In genomic region chr19:39645800-39646411, GRCh38 we compare ENCODE assay signal across 11 cellular contexts. TPM values are rescaled to one million over a fixed set of nuclear protein-coding genes. Genes with fewer than 3 reads are reported as not detected.
DNase-seq lines count a peak whose midpoint lies in the region; ATAC-seq and TF ChIP-seq lines count a peak whose summit lies in the region.
"Had no signal": no experiment of that assay in that cellular context is flagged by ENCODE, and none has a peak within 500 bp of the region (broad histone marks: within the 10 kb centered on the region; RNA-seq: fewer than 3 reads in every experiment).

No MANE protein-coding gene starts in this region.

- H3K36me3 ChIP-seq in A673 (ENCODE audit: insufficient read depth, low read length, poor library complexity, severe bottlenecking) (no peaks in the 10 kb centered on the region), tibial nerve (no peaks in the 10 kb centered on the region)

- TF ChIP-seq CTCF in A673 (conservative IDR thresholded peaks at IDR 0.05; ENCODE audit: low read depth, low read length), result no peak
- no peak for TF ChIP-seq CTCF in HFFc6 (IDR thresholded peaks at IDR 0.05)
- no peak for TF ChIP-seq CTCF in tibial nerve (IDR thresholded peaks at IDR 0.05)
- TF ChIP-seq CTCF in RWPE1 (conservative IDR thresholded peaks at IDR 0.05; ENCODE audit: low read depth), result no peak

- H3K27ac ChIP-seq in A673 (ENCODE audit: low read depth, low read length, poor library complexity, severe bottlenecking) (no peak overlapping the region), tibial nerve (no peak overlapping the region), RWPE1 (no peak overlapping the region)
- H3K27ac ChIP-seq: HL-60 had no signal

- no peak overlapping the region for H3K4me3 Mint-ChIP-seq in HFFc6
- H3K4me3 Mint-ChIP-seq: CD4-positive, alpha-beta T cell had no signal

- CTCF ChIA-PET in A673 (lab: Charles Lee) (no interaction called here), RWPE1 (lab: Yijun Ruan, JAX) (interaction anchor here (0.5 to 0.6 kb wide), 2 partner anchors 146 to 258 kb away, joined by 3 read pairs; no protein-coding TSS in a partner anchor)

- H3K9me3 Mint-ChIP-seq in HFFc6, result peaks cover 4% of the 10 kb centered on the region; the same call in 1 of the 2 replicates
- H3K9me3 Mint-ChIP-seq: CD4-positive, alpha-beta T cell had no signal

- TF ChIP-seq EP300 in tibial nerve (IDR thresholded peaks at IDR 0.05), result no peak

- ATAC-seq in GM18868 (IDR thresholded peaks at IDR 0.05; ENCODE audit: unreplicated experiment), result no peak

- no TSS peak for BruUV-seq in A673 (replicated peaks; lab: Mats Ljungman, UMichigan)

- H3K4me1 Mint-ChIP-seq in HFFc6 (ENCODE audit: low read depth), result no peaks in the 10 kb centered on the region

- H3K27me3 ChIP-seq in A673 (replicated peaks; ENCODE audit: insufficient read depth, low read depth, low read length, poor library complexity), result peaks cover 18% of the 10 kb centered on the region
- H3K27me3 ChIP-seq in tibial nerve, result no peaks in the 10 kb centered on the region

- POLR2A ChIA-PET in A673 (lab: Charles Lee; ENCODE audit: low non-redundant PET) (no interaction called here), RWPE1 (lab: Yijun Ruan, JAX; ENCODE audit: low non-redundant PET) (no interaction called here)

- WGBS in tibial nerve, 2 donors, result 26 to 27% methylated on average over 6 of the region's 6 CpGs

- DNase-seq in A673 (ENCODE audit: low spot score) (peak; percentile 48), HFFc6 (peak; percentile 9), glomerular visceral epithelial cell (ENCODE audit: extremely low spot score) (peak; percentile 9), HPDE6-E6E7 (ENCODE audit: extremely low spot score) (no peak), tibial nerve (ENCODE audit: low spot score in 2 of 2) (no peak), RWPE1 (ENCODE audit: low spot score) (no peak)
- DNase-seq in activated CD4-positive, alpha-beta T cell treated with anti-CD3 and anti-CD28 coated beads, Interleukin-2, amount 50 U/mL, for 1 hour, result peak; percentile 4

- H3K9me3 ChIP-seq in A673 (ENCODE audit: low read depth, low read length, poor library complexity, severe bottlenecking), result no peaks in the 10 kb centered on the region
- H3K9me3 ChIP-seq in tibial nerve, result no peaks in the 10 kb centered on the region

- H3K4me3 ChIP-seq in A673 (ENCODE audit: low read depth, low read length, poor library complexity, severe bottlenecking) (no peak overlapping the region), tibial nerve (no peak overlapping the region)

- TF ChIP-seq POLR2A in tibial nerve (IDR thresholded peaks at IDR 0.05), result no peak

- H3K4me1 ChIP-seq in A673 (ENCODE audit: insufficient read depth, low read length, poor library complexity, severe bottlenecking) (no peaks in the 10 kb centered on the region), tibial nerve (no peaks in the 10 kb centered on the region)

- H3K27me3 Mint-ChIP-seq in HFFc6 (ENCODE audit: insufficient read depth), result no peaks in the 10 kb centered on the region; the same call in 1 of the 2 replicates

- H3K36me3 Mint-ChIP-seq in HFFc6 (ENCODE audit: low read depth), result no peaks in the 10 kb centered on the region

- intact Hi-C loops in A673 (cut with micrococcal nuclease; ENCODE audit: unreplicated experiment), result no loop called here

- no peak overlapping the region for H3K27ac Mint-ChIP-seq in HFFc6
- H3K27ac Mint-ChIP-seq: CD4-positive, alpha-beta T cell had no signal

RNA-seq across cellular contexts. Expression of gene LGALS16, which starts 9.8 kb away (rescaled TPM):
- not detected in 2 replicates for total RNA-seq in A673 (2021)
- not detected for total RNA-seq in HFFc6 (2021; fragmentation: NEBNext Ultra II Directional; extraction: Animal tissue kit (Norgen Biotek cat#: 25700))
- total RNA-seq in tibial nerve, result not detected
- total RNA-seq: CD4-positive, alpha-beta T cell; posterior vena cava had no signal

RNA-seq across cellular contexts. Expression of gene LGALS13, which starts 43.6 kb away (rescaled TPM):
- total RNA-seq in A673 (2021) (not detected in 2 replicates), tibial nerve (not detected)
- total RNA-seq in HFFc6 (2021; fragmentation: NEBNext Ultra II Directional; extraction: Animal tissue kit (Norgen Biotek cat#: 25700)), result not detected
- total RNA-seq: CD4-positive, alpha-beta T cell; posterior vena cava had no signal

RNA-seq across cellular contexts. Expression of gene LGALS14, which starts 58.4 kb away (rescaled TPM):
- total RNA-seq in A673 (2021), result not detected in 2 replicates
- not detected for total RNA-seq in HFFc6 (2021; fragmentation: NEBNext Ultra II Directional; extraction: Animal tissue kit (Norgen Biotek cat#: 25700))
- total RNA-seq in tibial nerve, result not detected
- total RNA-seq: CD4-positive, alpha-beta T cell; posterior vena cava had no signal

Comparison
In these comparisons a context has a peak if more than half of its experiments do, and no peak if none do; other contexts are left out.
1. DNase-seq: peak in A673 (single experiment), HFFc6 (single experiment), activated CD4-positive, alpha-beta T cell treated with anti-CD3 and anti-CD28 coated beads, Interleukin-2, amount 50 U/mL, for 1 hour (single experiment) and glomerular visceral epithelial cell (single experiment); none in HPDE6-E6E7 (single experiment), tibial nerve (0 of 2) and RWPE1 (single experiment).